Comparison of ENCODE assay signal across 9 cellular contexts in genomic region chr14:35215110-35215872, GRCh38.
DNase-seq lines count a peak whose midpoint lies in the region; ATAC-seq and TF ChIP-seq lines count a peak whose summit lies in the region.
"Had no signal": no experiment of that assay in that cellular context is flagged by ENCODE, and none has a peak within 500 bp of the region (broad histone marks: within the 10 kb centered on the region; RNA-seq: fewer than 3 reads in every experiment).

No MANE protein-coding gene starts in this region.

- no peaks in the 10 kb centered on the region for H3K36me3 ChIP-seq in DND-41 (ENCODE audit: insufficient read depth, low read length)

- no peaks in the 10 kb centered on the region for H4K20me1 ChIP-seq in DND-41 (ENCODE audit: insufficient read depth, low read length)

- H3K4me1 Mint-ChIP-seq in MCF 10A (ENCODE audit: insufficient read depth, unreplicated experiment) (peaks cover 30% of the 10 kb centered on the region), glutamatergic neuron (ENCODE audit: low read depth, unreplicated experiment) (peaks cover 5% of the 10 kb centered on the region)

- no peaks in the 10 kb centered on the region for H3K9me3 ChIP-seq in DND-41 (ENCODE audit: insufficient read depth, low read length, severe bottlenecking)

- H3K79me2 ChIP-seq in DND-41 (ENCODE audit: insufficient read depth, low read length): no peaks in the 10 kb centered on the region

- DNase-seq in DND-41 (no peak), LHCN-M2 (ENCODE audit: low read depth) (peak; percentile 70), MCF 10A (ENCODE audit: unreplicated experiment) (peak; percentile 61), medulla oblongata (ENCODE audit: extremely low spot score) (peak; percentile 59), glutamatergic neuron (no peak), RPMI8226 (no peak)

- no peaks in the 10 kb centered on the region for H3K4me1 ChIP-seq in DND-41 (ENCODE audit: insufficient read depth, low read length)

- H3K27me3 Mint-ChIP-seq in MCF 10A (ENCODE audit: insufficient read depth, unreplicated experiment) (no peaks in the 10 kb centered on the region), glutamatergic neuron (ENCODE audit: unreplicated experiment) (peaks cover 1% of the 10 kb centered on the region)

- intact Hi-C loops in MCF 10A (cut with micrococcal nuclease): loop anchor here (1.0 to 2.0 kb wide), 3 partner anchors 74 to 192 kb away; partner anchors contain the start of gene PSMA6

- no peak overlapping the region for H3K4me2 ChIP-seq in DND-41 (ENCODE audit: insufficient read depth, low read length)

- H3K9ac ChIP-seq in DND-41 (ENCODE audit: low read depth, low read length): no peak overlapping the region

- peak; percentile 60; the same call in 1 of the 3 replicates for ATAC-seq in DND-41 (ENCODE audit: insufficient read depth, low read depth)
- ATAC-seq in GM21528 (IDR thresholded peaks at IDR 0.05; ENCODE audit: low FRiP score, unreplicated experiment): no peak
- no peak for ATAC-seq in GM21360 (IDR thresholded peaks at IDR 0.05; ENCODE audit: unreplicated experiment)

- no peak overlapping the region for H2AFZ ChIP-seq in DND-41 (ENCODE audit: low read depth, low read length)

- BruUV-seq in MCF 10A (replicated peaks; lab: Mats Ljungman, UMichigan): no TSS peak

- no peak overlapping the region for H3K27ac ChIP-seq in DND-41 (ENCODE audit: low read length)
- H3K27ac ChIP-seq: SK-N-MC had no signal

- POLR2A ChIA-PET in MCF 10A (lab: Yijun Ruan, JAX): interaction anchor here (0.6 to 4.2 kb wide), 28 partner anchors 10 to 611 kb away, joined by 3 to 41 read pairs (median 4); partner anchors contain the start of genes BRMS1L, NFKBIA, PPP2R3C and PRORP

- H3K4me3 Mint-ChIP-seq in MCF 10A (ENCODE audit: unreplicated experiment): no peak overlapping the region
- no peak overlapping the region for H3K4me3 Mint-ChIP-seq in glutamatergic neuron (ENCODE audit: unreplicated experiment)

- H3K36me3 Mint-ChIP-seq in MCF 10A (ENCODE audit: insufficient read depth, unreplicated experiment): peaks cover 14% of the 10 kb centered on the region
- H3K36me3 Mint-ChIP-seq in glutamatergic neuron (ENCODE audit: unreplicated experiment): no peaks in the 10 kb centered on the region

- CTCF ChIA-PET in MCF 10A (lab: Yijun Ruan, JAX): interaction anchor here (0.5 to 2.8 kb wide), 26 partner anchors 11 to 356 kb away, joined by 3 to 28 read pairs (median 4); partner anchors contain the start of genes NFKBIA and PSMA6

- H3K9me3 Mint-ChIP-seq in MCF 10A (ENCODE audit: unreplicated experiment) (no peaks in the 10 kb centered on the region), glutamatergic neuron (ENCODE audit: unreplicated experiment) (no peaks in the 10 kb centered on the region)

- H3K27ac Mint-ChIP-seq in MCF 10A (ENCODE audit: low read depth, unreplicated experiment) (peak overlapping the region; percentile 75), glutamatergic neuron (ENCODE audit: unreplicated experiment) (no peak overlapping the region)

- TF ChIP-seq CTCF in DND-41 (IDR thresholded peaks at IDR 0.05; ENCODE audit: borderline replicate concordance, extremely low read depth, low read length, poor library complexity, severe bottlenecking) (peak; percentile 64), MCF 10A (IDR thresholded peaks at IDR 0.05; ENCODE audit: unreplicated experiment) (peak; percentile 24), glutamatergic neuron (IDR thresholded peaks at IDR 0.05; ENCODE audit: partially characterized antibody, unreplicated experiment) (no peak)

- no peak overlapping the region for H3K4me3 ChIP-seq in DND-41 (ENCODE audit: low read depth in 1 of 2, low read length in 2 of 2)
- H3K4me3 ChIP-seq: SK-N-MC had no signal

- H3K27me3 ChIP-seq in DND-41 (ENCODE audit: insufficient read depth, low read length, poor library complexity): no peaks in the 10 kb centered on the region

Comparison
In these comparisons a context has a peak if more than half of its experiments do, and no peak if none do; other contexts are left out.
1. DNase-seq: peak in LHCN-M2 (single experiment), MCF 10A (single experiment) and medulla oblongata (single experiment); none in DND-41 (single experiment), glutamatergic neuron (single experiment) and RPMI8226 (single experiment).